ENCODE assay signal across 8 cellular contexts in genomic region chr12:109573029-109573913, GRCh38. TPM values are rescaled to one million over a fixed set of nuclear protein-coding genes. Genes with fewer than 3 reads are reported as not detected.
DNase-seq lines count a peak whose midpoint lies in the region; ATAC-seq, FAIRE-seq and TF ChIP-seq lines count a peak whose summit lies in the region.

Gene MMAB, minus strand, starts transcription at chr12:109573504. Its CDS starts 24 bp downstream, at chr12:109573480.
Gene MVK, plus strand, starts transcription at chr12:109573794. Its CDS starts 1,029 bp downstream, at chr12:109574823.

- no peaks in the 10 kb centered on the region for H3F3A ChIP-seq in Loucy (ENCODE audit: low read depth)

- H3K9me3 ChIP-seq in Loucy (ENCODE audit: insufficient read depth, low read depth, low read length): no peaks in the 10 kb centered on the region

- peak within 1 kb of the TSS; percentile 88 for H3K4me2 ChIP-seq in Loucy (ENCODE audit: low read depth, low read length, poor library complexity, severe bottlenecking)

- H3K79me2 ChIP-seq in Loucy (ENCODE audit: insufficient read depth, low read length): peaks cover 50% of the 10 kb centered on the region

- H3K9ac ChIP-seq in Loucy (ENCODE audit: low read depth, low read length, poor library complexity, severe bottlenecking): peak within 1 kb of the TSS; percentile 83

- TF ChIP-seq POLR2A in H54 (IDR thresholded peaks at IDR 0.05; ENCODE audit: low read depth, low read length) (peak; percentile 59), Raji (IDR thresholded peaks at IDR 0.05; ENCODE audit: insufficient read depth, low read depth, low read length) (peak; percentile 84)

- H3K4me1 ChIP-seq in Loucy (ENCODE audit: insufficient read depth, low read length, poor library complexity, severe bottlenecking): peaks cover 42% of the 10 kb centered on the region

- H3K9me3 Mint-ChIP-seq in natural killer cell: no peaks in the 10 kb centered on the region

- TF ChIP-seq CTCF in Loucy (conservative IDR thresholded peaks at IDR 0.05; ENCODE audit: low read length): no peak
- TF ChIP-seq CTCF in natural killer cell (IDR thresholded peaks at IDR 0.05): no peak

- no peaks in the 10 kb centered on the region for H3K27me3 Mint-ChIP-seq in natural killer cell (ENCODE audit: low read depth in 2 of 2)

- peak within 1 kb of the TSS; percentile 95 for H3K4me3 Mint-ChIP-seq in natural killer cell

- intact Hi-C loops in natural killer cell (cut with micrococcal nuclease): loop anchor here (2.0 to 5.0 kb wide), 2 partner anchors 140 to 424 kb away; partner anchors contain the start of genes ANKRD13A, FAM222A and GIT2

- FAIRE-seq in H54 (lab: Jason Lieb, UNC): peak; percentile 85

- DNase-seq in EL (peak; percentile 99), H54 (ENCODE audit: insufficient read length, low spot score) (peak; percentile 99), fibroblast of peridontal ligament (ENCODE audit: extremely low read depth) (peak; percentile 99), natural killer cell (peak; percentile 97)
- peak; percentile 97 for DNase-seq in activated T-helper 9 cell treated with anti-CD3 and anti-CD28 coated beads, Interleukin-2, amount 50 U/mL, for 16 hours (ENCODE audit: low read depth)
- DNase-seq in stimulated activated naive CD4-positive, alpha-beta T cell treated with Interleukin-2 at 50 U/mL for 16 hours (lab: John Stamatoyannopoulos, UW): peak; percentile 99

- H3K36me3 Mint-ChIP-seq in natural killer cell: no peaks in the 10 kb centered on the region

- H3K4me1 Mint-ChIP-seq in natural killer cell: peaks cover 27 to 29% of the 10 kb centered on the region in 2 donors

- H3K9me2 ChIP-seq in Loucy (replicated peaks; ENCODE audit: low read depth, low read length): no peaks in the 10 kb centered on the region

- H3K27me3 ChIP-seq in Loucy (ENCODE audit: insufficient read depth, low read length, poor library complexity, severe bottlenecking): no peaks in the 10 kb centered on the region

- H3K27ac Mint-ChIP-seq in natural killer cell: peak within 1 kb of the TSS; percentile 96 to 99

- ATAC-seq in natural killer cell: peak; percentile 88 to 95 (median 94)

- peaks cover 16% of the 10 kb centered on the region; the same call in 1 of the 2 replicates for H3K36me3 ChIP-seq in Loucy (ENCODE audit: insufficient read depth, low read length)

- no peaks in the 10 kb centered on the region for H4K20me1 ChIP-seq in Loucy (ENCODE audit: insufficient read depth, low read length, poor library complexity, severe bottlenecking)

- peak within 1 kb of the TSS; percentile 68 for H2AFZ ChIP-seq in Loucy (ENCODE audit: low read length)

- peak within 1 kb of the TSS; percentile 79 for H3K4me3 ChIP-seq in Loucy (ENCODE audit: low read length, poor library complexity, severe bottlenecking)

RNA-seq across cellular contexts. Expression of gene MMAB, which starts in this region (rescaled TPM):
- 10 to 100 TPM; 17.1 to 18.3 (median 17.6) TPM for total RNA-seq in natural killer cell

RNA-seq across cellular contexts. Expression of gene MVK, which starts in this region (rescaled TPM):
- total RNA-seq in natural killer cell: 10 to 100 TPM in 2 of 3 donors, 1 to 10 TPM in 1; 9.4 to 16.6 (median 16.2) TPM

Comparison
In these comparisons a context has a peak if more than half of its experiments do, and no peak if none do; other contexts are left out.
1. Peak in every context shown above with its lines: DNase-seq, ATAC-seq and H3K4me3 ChIP-seq.